Comparison of ENCODE assay signal across 1 cellular context in genomic region chr9:133784731-133785561, GRCh38.
TF ChIP-seq lines count a peak whose summit lies in the region.

No MANE protein-coding gene starts in this region.

TF ChIP-seq in GM12878, 131 proteins besides CTCF, POLR2A, EP300 and RAD21:
- no peak for TF ChIP-seq POU2F2 (IDR thresholded peaks at IDR 0.05; ENCODE audit: borderline replicate concordance, low read depth, low read length)
- no peak for TF ChIP-seq SRF (IDR thresholded peaks at IDR 0.05; ENCODE audit: low read depth in 2 of 2, low read length in 2 of 2)
- no peak for TF ChIP-seq CBFB (IDR thresholded peaks at IDR 0.05; ENCODE audit: low read depth)
- no peak for TF ChIP-seq CREB1 (IDR thresholded peaks at IDR 0.05; ENCODE audit: low read depth)
- no peak for TF ChIP-seq HCFC1 (IDR thresholded peaks at IDR 0.05; ENCODE audit: low read length)
- TF ChIP-seq SUZ12 (IDR thresholded peaks at IDR 0.05; ENCODE audit: unreplicated experiment): no peak
- TF ChIP-seq SREBF2 (IDR thresholded peaks at IDR 0.05; ENCODE audit: low read length): no peak
- TF ChIP-seq MAX (IDR thresholded peaks at IDR 0.05; ENCODE audit: low read depth, low read length): no peak
- TF ChIP-seq NR2F1 (conservative IDR thresholded peaks at IDR 0.05): no peak
- no peak for TF ChIP-seq EZH2 (IDR thresholded peaks at IDR 0.05; ENCODE audit: borderline replicate concordance, control insufficient read depth, low read depth, low read length)
- no peak for TF ChIP-seq ZSCAN29 (IDR thresholded peaks at IDR 0.05)
